ENCODE assay signal across 9 cellular contexts in genomic region chr9:35907732-35908483, GRCh38. TPM values are rescaled to one million over a fixed set of nuclear protein-coding genes. Genes with fewer than 3 reads are reported as not detected.
DNase-seq lines count a peak whose midpoint lies in the region; ATAC-seq and TF ChIP-seq lines count a peak whose summit lies in the region.
"Had no signal": no experiment of that assay in that cellular context is flagged by ENCODE, and none has a peak within 500 bp of the region (broad histone marks: within the 10 kb centered on the region; RNA-seq: fewer than 3 reads in every experiment).

No MANE protein-coding gene starts in this region.

- H3K4me3 ChIP-seq in subcutaneous abdominal adipose tissue (ENCODE audit: low read depth in 1 of 5, low read length in 5 of 5): peak overlapping the region; percentile 59 to 77 (median 70)

- H3K9me3 ChIP-seq in subcutaneous abdominal adipose tissue (ENCODE audit: control insufficient read depth in 5 of 5, low read length in 5 of 5): no peaks in the 10 kb centered on the region

- DNase-seq in NCI-H2171 treated with DMSO at 0.1 percent for 48 hours (lab: John Stamatoyannopoulos, UW) (peak; percentile 42), NCI-H2171 (lab: John Stamatoyannopoulos, UW) (no peak), NCI-H460 (ENCODE audit: extremely low read depth, low read depth) (peak; percentile 82), cerebellar cortex (ENCODE audit: low spot score) (peak; percentile 74), kidney glomerular epithelial cell (lab: John Stamatoyannopoulos, UW) (peak; percentile 93), erythroblast (lab: John Stamatoyannopoulos, UW) (no peak)
- DNase-seq: DND-41 had no signal

- H3K27ac ChIP-seq in subcutaneous abdominal adipose tissue (ENCODE audit: low read depth, low read length): peak overlapping the region; percentile 99

- H3K4me1 ChIP-seq in subcutaneous abdominal adipose tissue (ENCODE audit: control insufficient read depth in 5 of 5, insufficient read depth in 5 of 5, low read length in 5 of 5): peaks cover 41 to 96% (median 86%) of the 10 kb centered on the region in 5 donors

- TF ChIP-seq POLR2A in erythroblast (IDR thresholded peaks at IDR 0.05; ENCODE audit: low read length): no peak

- ATAC-seq in HG02763 (IDR thresholded peaks at IDR 0.05; ENCODE audit: unreplicated experiment): no peak

- H3K27me3 ChIP-seq in subcutaneous abdominal adipose tissue (ENCODE audit: control insufficient read depth in 5 of 5, insufficient read depth in 4 of 5, low read length in 5 of 5): peaks cover 0 to 3% (median 0%) of the 10 kb centered on the region in 5 donors

- peak overlapping the region; percentile 73 to 95 (median 80) for H3K9ac ChIP-seq in subcutaneous abdominal adipose tissue (ENCODE audit: low read length in 5 of 5)

- H3K36me3 ChIP-seq in subcutaneous abdominal adipose tissue (ENCODE audit: control insufficient read depth in 5 of 5, insufficient read depth in 5 of 5, low read length in 5 of 5): no peaks in the 10 kb centered on the region

RNA-seq across cellular contexts. Expression of gene SPAAR, which starts 1.4 kb away (rescaled TPM):
- 0.46 TPM in 1 of 2 replicates, not detected in the other for total RNA-seq in NCI-H460 (2014; rRNA removed; shearing (Covaris generic))
- polyA plus RNA-seq in NCI-H460 (2014; cell fraction: nucleus; rRNA removed): 0.10 and 1.7 TPM in 2 replicates

RNA-seq across cellular contexts. Expression of gene HRCT1, which starts 1.9 kb away (rescaled TPM):
- total RNA-seq in NCI-H460 (2014; rRNA removed; shearing (Covaris generic)): 1.4 and 3.2 TPM in 2 replicates
- 0.24 and 1.3 TPM in 2 replicates for polyA plus RNA-seq in NCI-H460 (2014; cell fraction: nucleus; rRNA removed)

RNA-seq across cellular contexts. Expression of gene OR13J1, which starts 37.7 kb away (rescaled TPM):
- not detected in 2 replicates for total RNA-seq in NCI-H460 (2014; rRNA removed; shearing (Covaris generic))
- polyA plus RNA-seq in NCI-H460 (2014; cell fraction: nucleus; rRNA removed): not detected in 2 replicates

RNA-seq across cellular contexts. Expression of gene OR2S2, which starts 50.0 kb away (rescaled TPM):
- total RNA-seq in NCI-H460 (2014; rRNA removed; shearing (Covaris generic)): not detected in 2 replicates
- not detected in 2 replicates for polyA plus RNA-seq in NCI-H460 (2014; cell fraction: nucleus; rRNA removed)

Comparison
In these comparisons a context has a peak if more than half of its experiments do, and no peak if none do; other contexts are left out.
1. DNase-seq: peak in NCI-H2171 treated with DMSO at 0.1 percent for 48 hours (single experiment), NCI-H460 (single experiment), cerebellar cortex (single experiment) and kidney glomerular epithelial cell (single experiment); none in NCI-H2171 (single experiment) and erythroblast (0 of 2).